ENCODE assay signal across 8 cellular contexts in the genomic region with DNA sequence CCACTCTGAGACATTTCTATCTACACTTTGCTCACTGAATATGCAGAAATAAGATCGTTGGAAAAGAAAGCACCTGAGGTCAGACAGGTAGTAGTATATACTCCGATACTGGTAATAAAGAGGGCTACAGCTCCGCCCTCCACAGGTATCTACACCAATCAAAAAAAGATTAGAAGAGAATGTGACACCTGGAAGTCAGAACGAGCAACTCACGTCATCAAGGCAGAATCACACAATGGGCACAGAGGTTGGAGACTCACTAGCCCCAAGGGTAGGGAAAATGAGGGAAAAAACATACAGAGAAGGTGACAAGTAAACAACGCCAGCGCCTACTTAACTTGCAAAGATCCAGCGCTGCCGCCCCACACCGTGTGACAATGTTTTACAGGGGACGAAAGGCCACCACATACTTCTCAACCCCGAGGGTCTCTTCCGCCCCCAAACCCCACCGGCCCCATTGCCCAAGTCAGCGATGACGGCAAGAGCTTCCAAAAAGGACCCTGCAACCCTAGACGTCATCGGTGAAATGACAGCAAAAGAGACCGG. TPM values are rescaled to one million over a fixed set of nuclear protein-coding genes. Genes with fewer than 3 reads are reported as not detected.
A peak's percentile ranks its signal among the peaks of the same experiment; 100 is the strongest.
DNase-seq lines count a peak whose midpoint lies in the region; ATAC-seq and TF ChIP-seq lines count a peak whose summit lies in the region.

No MANE protein-coding gene starts in this region.

- peak overlapping the region; percentile 90 for H3K9ac ChIP-seq in mesenchymal stem cell (ENCODE audit: low read length)

- WGBS in mesenchymal stem cell = 3% methylated on average over 16 of the region's 19 CpGs

- no peaks in the 10 kb centered on the region for H3K27me3 ChIP-seq in WERI-Rb-1 (ENCODE audit: insufficient read depth, low read depth, severe bottlenecking)
- no peaks in the 10 kb centered on the region for H3K27me3 ChIP-seq in effector memory CD4-positive, alpha-beta T cell (replicated peaks; ENCODE audit: control insufficient read depth, insufficient read depth, low read length, poor library complexity, severe bottlenecking)
- no peaks in the 10 kb centered on the region for H3K27me3 ChIP-seq in mesenchymal stem cell (ENCODE audit: control insufficient read depth in 1 of 2, insufficient read depth in 1 of 2, low read length in 2 of 2)

- H3K4ac ChIP-seq in mesenchymal stem cell (ENCODE audit: low read depth in 1 of 2, low read length in 2 of 2) = peak overlapping the region in 1 of 2 experiments; percentile 65

- no peak overlapping the region for H3K23ac ChIP-seq in mesenchymal stem cell (ENCODE audit: low read length in 2 of 2)

- peak overlapping the region in 1 of 2 experiments; percentile 51 for H2BK12ac ChIP-seq in mesenchymal stem cell (ENCODE audit: low read length in 2 of 2)

- peaks cover 12% of the 10 kb centered on the region for H3K79me1 ChIP-seq in mesenchymal stem cell (replicated peaks; ENCODE audit: low read length, poor library complexity, severe bottlenecking)

- H3K27ac ChIP-seq in WERI-Rb-1 = peak overlapping the region; percentile 72
- peak overlapping the region; percentile 96 for H3K27ac ChIP-seq in effector memory CD4-positive, alpha-beta T cell (ENCODE audit: insufficient read depth, low read length, poor library complexity, severe bottlenecking)
- H3K27ac ChIP-seq in mesenchymal stem cell (ENCODE audit: low read length, poor library complexity, severe bottlenecking) = peak overlapping the region; percentile 46
- H3K27ac ChIP-seq in temporal lobe (ENCODE audit: low read depth, low read length) = peak overlapping the region; percentile 51

- no peak overlapping the region for H2BK15ac ChIP-seq in mesenchymal stem cell (ENCODE audit: low read depth, poor library complexity, severe bottlenecking)

- H3K4me3 ChIP-seq in WERI-Rb-1 (ENCODE audit: low read depth, low read length) (peak overlapping the region; percentile 78), mesenchymal stem cell (ENCODE audit: insufficient read depth in 1 of 2, low read depth in 1 of 2, low read length in 2 of 2) (peak overlapping the region; percentile 81 to 85)
- H3K4me3 ChIP-seq in effector memory CD4-positive, alpha-beta T cell (ENCODE audit: insufficient read depth, low read depth, low read length, poor library complexity, severe bottlenecking) = peak overlapping the region; percentile 91

- peak overlapping the region; percentile 66 for H4K8ac ChIP-seq in mesenchymal stem cell (ENCODE audit: low read length)

- no peak overlapping the region for H2BK5ac ChIP-seq in mesenchymal stem cell (ENCODE audit: low read depth, low read length, poor library complexity, severe bottlenecking)

- peaks cover 10% of the 10 kb centered on the region for H3K4me1 ChIP-seq in effector memory CD4-positive, alpha-beta T cell (ENCODE audit: control insufficient read depth, insufficient read depth, low read length, poor library complexity, severe bottlenecking)
- H3K4me1 ChIP-seq in mesenchymal stem cell (ENCODE audit: control insufficient read depth, insufficient read depth, low read depth, low read length) = no peaks in the 10 kb centered on the region

- peak overlapping the region; percentile 45 for H2BK120ac ChIP-seq in mesenchymal stem cell (ENCODE audit: low read depth, low read length)

- peak overlapping the region; percentile 54 for H2AFZ ChIP-seq in mesenchymal stem cell (ENCODE audit: low read depth, low read length)

- peak overlapping the region; percentile 64 for H4K91ac ChIP-seq in mesenchymal stem cell (ENCODE audit: low read length)

- peak overlapping the region; percentile 63 to 79 for H3K18ac ChIP-seq in mesenchymal stem cell (ENCODE audit: low read depth in 1 of 2, low read length in 2 of 2)

- peak; percentile 47 for DNase-seq in activated CD8-positive, alpha-beta memory T cell treated with anti-CD3 and anti-CD28 coated beads, Interleukin-2, amount 50 U/mL, for 1 hour (ENCODE audit: extremely low read depth)
- DNase-seq in activated CD8-positive, alpha-beta memory T cell treated with anti-CD3 and anti-CD28 coated beads, Interleukin-2, amount 50 U/mL, for 48 hours = no peak
- DNase-seq in NCI-H1436 (lab: John Stamatoyannopoulos, UW) (peak; percentile 39), WERI-Rb-1 (no peak), mesenchymal stem cell (peak; percentile 56)
- peak; percentile 39 to 58 (median 46) for DNase-seq in effector memory CD4-positive, alpha-beta T cell

- TF ChIP-seq CTCF in WERI-Rb-1 (IDR thresholded peaks at IDR 0.05; ENCODE audit: low read depth, low read length) = no peak

- no peak overlapping the region for H2AK5ac ChIP-seq in mesenchymal stem cell (ENCODE audit: low read length, severe bottlenecking)

- H3K36me3 ChIP-seq in WERI-Rb-1 (no peaks in the 10 kb centered on the region), mesenchymal stem cell (ENCODE audit: control insufficient read depth in 1 of 2, insufficient read depth in 2 of 2, low read depth in 1 of 2, low read length in 2 of 2) (no peaks in the 10 kb centered on the region)
- H3K36me3 ChIP-seq in effector memory CD4-positive, alpha-beta T cell (ENCODE audit: control insufficient read depth, insufficient read depth, low read length) = no peaks in the 10 kb centered on the region

- H3K14ac ChIP-seq in mesenchymal stem cell (ENCODE audit: low read length in 2 of 2) = no peak overlapping the region

- peak overlapping the region; percentile 73 for H3K4me2 ChIP-seq in mesenchymal stem cell (ENCODE audit: low read length, poor library complexity, severe bottlenecking)

- no peaks in the 10 kb centered on the region for H3K9me3 ChIP-seq in WERI-Rb-1 (ENCODE audit: severe bottlenecking)
- H3K9me3 ChIP-seq in effector memory CD4-positive, alpha-beta T cell (ENCODE audit: control insufficient read depth, low read length) = no peaks in the 10 kb centered on the region
- no peaks in the 10 kb centered on the region for H3K9me3 ChIP-seq in mesenchymal stem cell (ENCODE audit: control insufficient read depth, low read length)

- peak; percentile 28 for ATAC-seq in HG02571 (IDR thresholded peaks at IDR 0.05; ENCODE audit: unreplicated experiment)

RNA-seq across cellular contexts. Expression of gene LMBRD1, which starts 0.7 kb away (rescaled TPM):
- polyA plus RNA-seq in mesenchymal stem cell (2013, experiment 1 of 2) = 43.9 TPM
- 45.5 TPM for polyA plus RNA-seq in mesenchymal stem cell (2013, experiment 2 of 2)
- total RNA-seq in temporal lobe = 63.9 TPM

Comparison
In these comparisons a context has a peak if more than half of its experiments do, and no peak if none do; other contexts are left out.
1. DNase-seq: peak in activated CD8-positive, alpha-beta memory T cell treated with anti-CD3 and anti-CD28 coated beads, Interleukin-2, amount 50 U/mL, for 1 hour (single experiment), NCI-H1436 (single experiment), effector memory CD4-positive, alpha-beta T cell (3 of 3) and mesenchymal stem cell (single experiment); none in activated CD8-positive, alpha-beta memory T cell treated with anti-CD3 and anti-CD28 coated beads, Interleukin-2, amount 50 U/mL, for 48 hours (single experiment) and WERI-Rb-1 (single experiment).
2. H3K27ac ChIP-seq: peak in every context shown above with its lines; median percentile 96 in effector memory CD4-positive, alpha-beta T cell; 72 in WERI-Rb-1; 51 in temporal lobe; 46 in mesenchymal stem cell.
3. Peak in every context shown above with its lines, with median percentiles within 50 percentile points of each other: H3K4me3 ChIP-seq.